Comparison of ENCODE assay signal across 14 cellular contexts in the genomic region with DNA sequence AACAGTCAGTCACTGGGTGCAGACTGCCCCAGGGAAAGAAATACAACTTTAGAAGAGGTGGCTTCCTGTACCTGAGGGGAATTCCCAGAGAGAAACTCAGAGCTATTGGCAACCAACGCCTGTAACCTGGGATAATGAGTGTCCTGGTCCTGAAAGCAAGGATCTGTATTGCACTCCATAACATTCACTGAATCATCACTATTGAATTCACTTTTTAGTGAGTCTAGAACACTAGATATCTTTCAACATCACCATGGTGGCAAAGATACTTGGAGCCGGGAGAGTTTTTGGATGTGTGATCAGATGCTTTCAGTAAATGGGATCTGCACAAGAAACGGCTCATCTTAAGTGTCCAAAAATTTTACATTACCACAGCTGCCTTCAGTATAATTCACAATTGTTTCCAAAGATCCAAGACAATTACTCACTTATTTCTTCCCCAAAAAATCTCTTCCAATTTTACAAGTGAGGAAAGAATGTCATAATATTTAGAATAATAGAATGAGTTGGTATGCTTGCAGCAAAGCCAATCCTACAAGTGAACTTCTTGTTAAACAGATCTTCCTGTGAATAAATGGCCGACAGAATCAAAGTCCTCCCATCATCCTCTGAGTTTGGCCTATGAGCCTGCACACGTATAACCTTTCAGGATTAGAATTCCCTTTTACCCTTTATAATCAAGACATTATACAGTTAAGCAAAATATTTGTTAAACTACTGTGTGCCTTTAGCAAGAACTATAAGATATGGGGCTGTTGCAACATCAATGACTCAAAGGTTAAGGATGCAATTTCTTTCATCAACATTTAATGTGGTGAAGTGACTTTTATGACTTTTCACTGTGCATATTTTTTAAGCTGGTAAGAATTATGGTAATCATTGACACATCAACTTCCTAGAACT.
DNase-seq lines count a peak whose midpoint lies in the region; ATAC-seq, FAIRE-seq and TF ChIP-seq lines count a peak whose summit lies in the region.
"Had no signal": no experiment of that assay in that cellular context is flagged by ENCODE, and none has a peak within 500 bp of the region (broad histone marks: within the 10 kb centered on the region; RNA-seq: fewer than 3 reads in every experiment).

No MANE protein-coding gene starts in this region.

- peak; percentile 7 for FAIRE-seq in A549 (lab: Jason Lieb, UNC)

- no peak for TF ChIP-seq CTCF in A549 (IDR thresholded peaks at IDR 0.05)

- H3K27ac ChIP-seq in A549 = no peak overlapping the region

- TF ChIP-seq EP300 in A549 (IDR thresholded peaks at IDR 0.05) = no peak

- CTCF ChIA-PET in A549 (lab: Yijun Ruan, JAX) = interaction anchor here (1.1 kb wide), 1 partner anchor 222 kb away, joined by 3 read pairs; no protein-coding TSS in a partner anchor

- no peak overlapping the region for H3K4me3 ChIP-seq in A549

- 13% methylated on average over 5 of the region's 5 CpGs for WGBS in A549 (ENCODE audit: missing lambda C conversion rate)

- no peaks in the 10 kb centered on the region for H3K9me3 ChIP-seq in A549

- no peak for TF ChIP-seq POLR2A in A549 (IDR thresholded peaks at IDR 0.05; ENCODE audit: low read length)

- POLR2A ChIA-PET in A549 (lab: Yijun Ruan, JAX) = no interaction called here

- ATAC-seq in A549 (no peak), GM18870 (IDR thresholded peaks at IDR 0.05; ENCODE audit: unreplicated experiment) (no peak)
- ATAC-seq: activated CD8-positive, alpha-beta memory T cell treated with anti-CD3 and anti-CD28 coated beads, Interleukin-2, amount 10 ng/mL, durations not matched to agents 7 days and 5 days; activated naive CD8-positive, alpha-beta T cell treated with anti-CD3 and anti-CD28 coated beads, Interleukin-2, amount 50 U/mL, for 24 hours; stimulated activated naive CD8-positive, alpha-beta T cell treated with anti-CD3 and anti-CD28 coated beads, Interleukin-15, amount 100 ng/mL, for 72 hours had no signal

- no peak overlapping the region for H3K4me2 ChIP-seq in A549

- H3K4me1 ChIP-seq in A549 = no peaks in the 10 kb centered on the region

- DNase-seq in A549 (ENCODE audit: low read depth in 1 of 2, low spot score in 1 of 2) (no peak), HS-27A (ENCODE audit: low read depth) (peak; percentile 89), amniotic stem cell (lab: John Stamatoyannopoulos, UW) (peak; percentile 27), glomerular visceral epithelial cell (ENCODE audit: extremely low spot score) (peak; percentile 77), CD1c-positive myeloid dendritic cell (ENCODE audit: extremely low spot score) (no peak), hippocampal formation (lab: John Stamatoyannopoulos, UW) (no peak), head of caudate nucleus (no peak)
- DNase-seq: activated CD8-positive, alpha-beta memory T cell treated with anti-CD3 and anti-CD28 coated beads, Interleukin-2, amount 10 ng/mL, durations not matched to agents 7 days and 5 days; activated naive CD8-positive, alpha-beta T cell treated with anti-CD3 and anti-CD28 coated beads, Interleukin-2, amount 50 U/mL, for 24 hours; AML-193; NCI-H1694 treated with DMSO at 0.1 percent for 48 hours; stimulated activated CD4-positive, alpha-beta T cell treated with anti-CD3 and anti-CD28 coated beads, Interleukin-4, amount 100 ng/mL, for 24 hours; stimulated activated naive CD8-positive, alpha-beta T cell treated with anti-CD3 and anti-CD28 coated beads, Interleukin-15, amount 100 ng/mL, for 72 hours had no signal

- intact Hi-C loops in head of caudate nucleus (cut with DNase I) = no loop called here

- no peak for TF ChIP-seq RAD21 in A549 (conservative IDR thresholded peaks at IDR 0.05 in 1 of 2, IDR thresholded peaks at IDR 0.05 in 1 of 2)

TF ChIP-seq in A549, 52 proteins besides CTCF, POLR2A, EP300 and RAD21:
- TF ChIP-seq FOSB (CRISPR knock-in tag; IDR thresholded peaks at IDR 0.05) (no peak), CEBPB (IDR thresholded peaks at IDR 0.05) (0 out of 4 replicates have a peak, but pooled peaks of 1 of the 2 experiments have one; percentile 12), FOXS1 (CRISPR knock-in tag; IDR thresholded peaks at IDR 0.05) (no peak)
TF ChIP-seq in A549: peak in this region for 1.

Comparison
In these comparisons a context has a peak if more than half of its experiments do, and no peak if none do; other contexts are left out.
1. DNase-seq: peak in HS-27A (single experiment), amniotic stem cell (single experiment) and glomerular visceral epithelial cell (single experiment); none in A549 (0 of 2), CD1c-positive myeloid dendritic cell (single experiment), hippocampal formation (0 of 2) and head of caudate nucleus (0 of 42).